In the genomic region with DNA sequence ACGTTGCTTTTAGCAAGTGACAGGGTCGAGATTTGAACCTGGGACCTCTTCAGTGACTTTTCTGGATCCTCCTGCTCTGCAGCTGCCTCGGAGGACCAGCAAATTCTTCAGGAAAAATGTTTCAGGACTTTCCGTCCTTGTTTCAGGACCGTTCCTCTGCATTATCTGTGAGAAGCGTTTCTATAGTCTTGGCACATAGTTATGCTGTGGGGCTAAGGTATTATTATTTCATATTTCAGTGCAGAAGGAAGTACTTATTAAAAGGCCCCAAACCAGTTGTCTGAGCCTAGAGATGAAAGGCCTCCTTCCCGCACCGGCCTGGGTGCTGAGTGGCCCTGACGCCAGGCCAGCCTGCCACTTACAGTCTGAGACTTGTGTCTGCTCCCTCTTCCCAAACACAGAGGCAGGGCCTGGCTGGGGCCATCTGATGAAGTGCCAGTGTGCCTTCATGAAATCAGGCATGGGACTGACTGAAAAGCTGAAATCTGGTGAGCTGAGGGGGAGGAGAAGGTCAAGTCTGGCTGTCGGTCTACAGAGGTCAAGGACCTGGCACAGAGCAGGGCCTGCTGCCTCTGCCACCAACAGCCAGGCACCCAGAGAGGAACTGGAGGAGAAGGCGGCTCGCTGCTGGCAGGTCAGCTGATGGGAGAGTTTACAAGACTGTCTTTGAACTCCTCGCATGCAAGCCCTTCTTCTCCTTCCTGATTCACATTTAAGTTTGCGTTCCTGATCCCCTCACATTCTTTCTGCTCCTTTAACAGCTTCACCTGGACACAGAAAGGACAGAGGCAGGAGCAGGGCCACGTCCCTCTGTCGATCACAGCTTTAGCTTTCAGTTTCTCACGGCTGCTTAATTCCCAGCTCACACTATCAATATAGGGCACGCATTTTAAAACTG, we compare ENCODE assay signal across 8 cellular contexts. TPM values are rescaled to one million over a fixed set of nuclear protein-coding genes. Genes with fewer than 3 reads are reported as not detected.
A peak's percentile ranks its signal among the peaks of the same experiment; 100 is the strongest.
DNase-seq lines count a peak whose midpoint lies in the region; ATAC-seq lines count a peak whose summit lies in the region.

No MANE protein-coding gene starts in this region.

- H3K27me3 ChIP-seq in effector memory CD4-positive, alpha-beta T cell (replicated peaks; ENCODE audit: control insufficient read depth, insufficient read depth, low read length, poor library complexity, severe bottlenecking): no peaks in the 10 kb centered on the region
- H3K27me3 ChIP-seq in muscle layer of duodenum (ENCODE audit: low read depth, low read length) (no peaks in the 10 kb centered on the region), aorta (ENCODE audit: control insufficient read depth in 1 of 2, insufficient read depth in 2 of 2, low read length in 1 of 2) (no peaks in the 10 kb centered on the region)

- no peak overlapping the region for H3K27ac ChIP-seq in effector memory CD4-positive, alpha-beta T cell (ENCODE audit: insufficient read depth, low read length, poor library complexity, severe bottlenecking)
- H3K27ac ChIP-seq in muscle layer of duodenum (ENCODE audit: low read length): peak overlapping the region; percentile 83
- peak overlapping the region; percentile 8 to 18 for H3K27ac ChIP-seq in aorta (ENCODE audit: low read depth in 1 of 2, low read length in 2 of 2)

- no peaks in the 10 kb centered on the region for H3K4me1 ChIP-seq in effector memory CD4-positive, alpha-beta T cell (ENCODE audit: control insufficient read depth, insufficient read depth, low read length, poor library complexity, severe bottlenecking)
- H3K4me1 ChIP-seq in muscle layer of duodenum (ENCODE audit: control insufficient read depth in 1 of 2, insufficient read depth in 2 of 2, low read length in 2 of 2): peaks cover 0 to 12% of the 10 kb centered on the region in 2 donors
- no peaks in the 10 kb centered on the region for H3K4me1 ChIP-seq in aorta (ENCODE audit: control insufficient read depth in 1 of 2, insufficient read depth in 2 of 2, low read length in 2 of 2)

- no peaks in the 10 kb centered on the region for H3K36me3 ChIP-seq in effector memory CD4-positive, alpha-beta T cell (ENCODE audit: control insufficient read depth, insufficient read depth, low read length)
- H3K36me3 ChIP-seq in muscle layer of duodenum (ENCODE audit: control insufficient read depth in 1 of 2, insufficient read depth in 2 of 2, low read length in 2 of 2) (no peaks in the 10 kb centered on the region), aorta (ENCODE audit: control insufficient read depth in 1 of 2, insufficient read depth in 2 of 2, low read length in 1 of 2) (no peaks in the 10 kb centered on the region)

- intact Hi-C loops in aorta (cut with DNase I): loop anchor here in 1 of 2 donors (5.0 kb wide), 1 partner anchor 48 kb away; no protein-coding TSS in a partner anchor

- WGBS in aorta, 2 donors: 41 to 47% methylated on average over 18 of the region's 18 CpGs

- peak; percentile 64 for ATAC-seq in HG02970 (IDR thresholded peaks at IDR 0.05; ENCODE audit: low FRiP score, unreplicated experiment)
- ATAC-seq in aorta (ENCODE audit: low FRiP score): peak; percentile 86

- H3K9me3 ChIP-seq in effector memory CD4-positive, alpha-beta T cell (ENCODE audit: control insufficient read depth, low read length): no peaks in the 10 kb centered on the region
- H3K9me3 ChIP-seq in muscle layer of duodenum (ENCODE audit: control insufficient read depth in 1 of 2, low read length in 2 of 2): no peaks in the 10 kb centered on the region
- no peaks in the 10 kb centered on the region for H3K9me3 ChIP-seq in aorta (ENCODE audit: control insufficient read depth, low read length)

- peak; percentile 63 for DNase-seq in activated CD8-positive, alpha-beta memory T cell treated with anti-CD3 and anti-CD28 coated beads for 24 hours
- DNase-seq in activated CD8-positive, alpha-beta memory T cell treated with anti-CD3 and anti-CD28 coated beads, Interleukin-2, amount 50 U/mL, for 4 hours: no peak
- DNase-seq in SKM-1 (lab: John Stamatoyannopoulos, UW; ENCODE audit: unreplicated experiment): peak; percentile 61
- DNase-seq in effector memory CD4-positive, alpha-beta T cell: no peak
- peak in 1 of 2 donors; percentile 90 for DNase-seq in aorta
- DNase-seq in HT-29 (ENCODE audit: low spot score): no peak

- peak overlapping the region; percentile 41 for H3K4me3 ChIP-seq in effector memory CD4-positive, alpha-beta T cell (ENCODE audit: insufficient read depth, low read depth, low read length, poor library complexity, severe bottlenecking)
- peak overlapping the region; percentile 58 to 61 for H3K4me3 ChIP-seq in muscle layer of duodenum (ENCODE audit: low read depth in 1 of 2, low read length in 2 of 2)
- H3K4me3 ChIP-seq in aorta (ENCODE audit: low read length in 2 of 2): no peak overlapping the region

RNA-seq across cellular contexts. Expression of a gene that starts 8.9 kb away (rescaled TPM):
- total RNA-seq in aorta: 100 to 1,000 TPM; 149 to 213 TPM
- polyA plus RNA-seq in aorta: 10 to 100 TPM; 27.1 to 30.1 TPM
- not detected in 2 replicates for total RNA-seq in HT-29 (2014; rRNA removed; shearing (Covaris generic))

Comparison
In these comparisons a context has a peak if more than half of its experiments do, and no peak if none do; other contexts are left out.
1. DNase-seq: peak in activated CD8-positive, alpha-beta memory T cell treated with anti-CD3 and anti-CD28 coated beads for 24 hours (single experiment) and SKM-1 (single experiment); none in activated CD8-positive, alpha-beta memory T cell treated with anti-CD3 and anti-CD28 coated beads, Interleukin-2, amount 50 U/mL, for 4 hours (single experiment), effector memory CD4-positive, alpha-beta T cell (0 of 3) and HT-29 (single experiment).
2. H3K4me3 ChIP-seq: peak in effector memory CD4-positive, alpha-beta T cell (single experiment) and muscle layer of duodenum (2 of 2); none in aorta (0 of 2).
3. RNA of a gene that starts 8.9 kb away (total RNA-seq): 149 to 213 TPM in aorta; not detected in HT-29; every median in the first group is over 100 times any median in the second.